ENCODE assay signal across 7 cellular contexts in the genomic region with DNA sequence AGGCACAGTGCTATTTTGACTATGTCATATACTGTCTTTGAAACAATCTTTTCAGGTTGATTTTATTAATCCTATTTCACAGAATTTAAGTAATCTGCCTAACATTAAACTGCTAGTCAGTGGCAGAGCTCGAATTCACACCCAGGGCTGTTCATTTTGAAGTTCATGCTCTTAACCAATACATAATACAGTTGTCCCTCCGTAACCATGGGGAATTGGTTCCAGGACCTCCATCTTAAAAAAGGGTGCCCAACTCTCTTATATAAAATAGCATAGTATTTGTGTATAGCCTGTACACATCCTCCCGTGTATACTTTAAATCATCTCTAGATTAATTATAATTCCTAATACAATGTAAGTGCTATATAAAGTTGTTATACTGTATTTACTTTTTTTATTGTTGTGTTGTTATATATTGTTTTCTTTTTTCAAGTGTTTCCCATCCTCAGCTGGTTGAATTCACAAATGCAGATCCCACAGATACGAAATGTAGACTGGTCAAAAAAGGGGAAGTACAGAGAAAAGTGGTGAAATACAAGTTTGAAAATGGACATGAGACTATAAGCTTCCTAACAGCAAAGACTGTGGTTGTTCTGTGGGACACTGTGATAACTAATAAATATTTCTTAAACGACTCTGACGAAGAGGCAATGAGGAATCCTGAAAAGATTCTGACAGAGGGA. TPM values are rescaled to one million over a fixed set of nuclear protein-coding genes. Genes with fewer than 3 reads are reported as not detected.
A peak's percentile ranks its signal among the peaks of the same experiment; 100 is the strongest.
DNase-seq lines count a peak whose midpoint lies in the region; ATAC-seq and TF ChIP-seq lines count a peak whose summit lies in the region.

No MANE protein-coding gene starts in this region.

- no peak overlapping the region for H2BK12ac ChIP-seq in mesenchymal stem cell (ENCODE audit: low read length in 2 of 2)

- ATAC-seq in GM18907 (IDR thresholded peaks at IDR 0.05; ENCODE audit: unreplicated experiment) (peak; percentile 59), HG02623 (IDR thresholded peaks at IDR 0.05; ENCODE audit: unreplicated experiment) (peak; percentile 52)
- ATAC-seq in natural killer cell treated with Interleukin-12 subunit alpha and Interleukin-12 subunit beta and Interleukin-15 and Interleukin-18, amount 100 ng/mL, for 72 hours = no peak

- no peak for DNase-seq in natural killer cell treated with Interleukin-12 subunit alpha and Interleukin-12 subunit beta and Interleukin-15 and Interleukin-18, amount 100 ng/mL, for 72 hours (ENCODE audit: low spot score)
- DNase-seq in T1000 (lab: John Stamatoyannopoulos, UW) (no peak), germinal center (ENCODE audit: low spot score) (no peak), mesenchymal stem cell (no peak)

- H3K36me3 ChIP-seq in OCI-LY1 (ENCODE audit: insufficient read depth, low read length) = peaks cover 9% of the 10 kb centered on the region; the same call in 1 of the 2 replicates
- no peaks in the 10 kb centered on the region for H3K36me3 ChIP-seq in mesenchymal stem cell (ENCODE audit: control insufficient read depth in 1 of 2, insufficient read depth in 2 of 2, low read depth in 1 of 2, low read length in 2 of 2)

- no peak overlapping the region for H4K8ac ChIP-seq in mesenchymal stem cell (ENCODE audit: low read length)

- H3K79me2 ChIP-seq in OCI-LY1 (ENCODE audit: insufficient read depth, low read length) = peaks cover 37% of the 10 kb centered on the region

- WGBS in mesenchymal stem cell = 96% methylated on average over 2 of the region's 6 CpGs

- no peaks in the 10 kb centered on the region for H3K9me3 Mint-ChIP-seq in natural killer cell treated with Interleukin-12 subunit alpha and Interleukin-12 subunit beta and Interleukin-15 and Interleukin-18, amount 100 ng/mL, for 72 hours

- peak overlapping the region; percentile 77 for H3K4me3 Mint-ChIP-seq in natural killer cell treated with Interleukin-12 subunit alpha and Interleukin-12 subunit beta and Interleukin-15 and Interleukin-18, amount 100 ng/mL, for 72 hours

- H3K9me3 ChIP-seq in OCI-LY1 (ENCODE audit: low read length) (no peaks in the 10 kb centered on the region), mesenchymal stem cell (ENCODE audit: control insufficient read depth, low read length) (no peaks in the 10 kb centered on the region)

- H2AK5ac ChIP-seq in mesenchymal stem cell (ENCODE audit: low read length, severe bottlenecking) = no peak overlapping the region

- H3K18ac ChIP-seq in mesenchymal stem cell (ENCODE audit: low read depth in 1 of 2, low read length in 2 of 2) = no peak overlapping the region

- peak overlapping the region; percentile 50 for H3K4me3 ChIP-seq in OCI-LY1 (ENCODE audit: low read depth, low read length, poor library complexity, severe bottlenecking)
- H3K4me3 ChIP-seq in mesenchymal stem cell (ENCODE audit: insufficient read depth in 1 of 2, low read depth in 1 of 2, low read length in 2 of 2) = no peak overlapping the region

- no peak overlapping the region for H2BK5ac ChIP-seq in mesenchymal stem cell (ENCODE audit: low read depth, low read length, poor library complexity, severe bottlenecking)

- H3K9ac ChIP-seq in OCI-LY1 (ENCODE audit: low read length) (peak overlapping the region; percentile 65), mesenchymal stem cell (ENCODE audit: low read length) (no peak overlapping the region)

- H3K4me1 ChIP-seq in OCI-LY1 (ENCODE audit: insufficient read depth, low read length, severe bottlenecking) (peaks cover 54% of the 10 kb centered on the region), mesenchymal stem cell (ENCODE audit: control insufficient read depth, insufficient read depth, low read depth, low read length) (no peaks in the 10 kb centered on the region)

- no peaks in the 10 kb centered on the region for H3K36me3 Mint-ChIP-seq in natural killer cell treated with Interleukin-12 subunit alpha and Interleukin-12 subunit beta and Interleukin-15 and Interleukin-18, amount 100 ng/mL, for 72 hours

- peak overlapping the region; percentile 80 for H3K27ac ChIP-seq in OCI-LY1 (ENCODE audit: low read depth, low read length, poor library complexity, severe bottlenecking)
- H3K27ac ChIP-seq in mesenchymal stem cell (ENCODE audit: low read length, poor library complexity, severe bottlenecking) = no peak overlapping the region

- H2BK15ac ChIP-seq in mesenchymal stem cell (ENCODE audit: low read depth, poor library complexity, severe bottlenecking) = no peak overlapping the region

- H3K27ac Mint-ChIP-seq in natural killer cell treated with Interleukin-12 subunit alpha and Interleukin-12 subunit beta and Interleukin-15 and Interleukin-18, amount 100 ng/mL, for 72 hours = peak overlapping the region; percentile 51 to 85

- H3F3A ChIP-seq in OCI-LY1 (ENCODE audit: insufficient read depth, low read length) = peaks cover 5% of the 10 kb centered on the region; the same call in 1 of the 2 replicates

- no peaks in the 10 kb centered on the region for H4K20me1 ChIP-seq in OCI-LY1 (ENCODE audit: insufficient read depth, low read length)

- no peaks in the 10 kb centered on the region for H3K9me2 ChIP-seq in OCI-LY1 (ENCODE audit: low read depth, low read length)

- no peak for TF ChIP-seq CTCF in OCI-LY1 (IDR thresholded peaks at IDR 0.05; ENCODE audit: low read length)

- peaks cover 20 to 24% of the 10 kb centered on the region in 2 donors for H3K4me1 Mint-ChIP-seq in natural killer cell treated with Interleukin-12 subunit alpha and Interleukin-12 subunit beta and Interleukin-15 and Interleukin-18, amount 100 ng/mL, for 72 hours (ENCODE audit: low read depth in 2 of 2)

- no peak overlapping the region for H4K91ac ChIP-seq in mesenchymal stem cell (ENCODE audit: low read length)

- no peaks in the 10 kb centered on the region for H3K27me3 Mint-ChIP-seq in natural killer cell treated with Interleukin-12 subunit alpha and Interleukin-12 subunit beta and Interleukin-15 and Interleukin-18, amount 100 ng/mL, for 72 hours

- H2BK120ac ChIP-seq in mesenchymal stem cell (ENCODE audit: low read depth, low read length) = no peak overlapping the region

- no peak overlapping the region for H3K4ac ChIP-seq in mesenchymal stem cell (ENCODE audit: low read depth in 1 of 2, low read length in 2 of 2)

- no peaks in the 10 kb centered on the region for H3K27me3 ChIP-seq in OCI-LY1 (ENCODE audit: insufficient read depth, low read length)
- no peaks in the 10 kb centered on the region for H3K27me3 ChIP-seq in mesenchymal stem cell (ENCODE audit: control insufficient read depth in 1 of 2, insufficient read depth in 1 of 2, low read length in 2 of 2)

- H3K4me2 ChIP-seq in OCI-LY1 (ENCODE audit: low read length) (peak overlapping the region; percentile 77), mesenchymal stem cell (ENCODE audit: low read length, poor library complexity, severe bottlenecking) (no peak overlapping the region)

- no peak overlapping the region for H3K14ac ChIP-seq in mesenchymal stem cell (ENCODE audit: low read length in 2 of 2)

- H3K79me1 ChIP-seq in mesenchymal stem cell (replicated peaks; ENCODE audit: low read length, poor library complexity, severe bottlenecking) = peaks cover 4% of the 10 kb centered on the region

- H2AFZ ChIP-seq in OCI-LY1 (ENCODE audit: low read length) (no peak overlapping the region), mesenchymal stem cell (ENCODE audit: low read depth, low read length) (no peak overlapping the region)

- no peak overlapping the region for H3K23ac ChIP-seq in mesenchymal stem cell (ENCODE audit: low read length in 2 of 2)

RNA-seq across cellular contexts. Expression of a gene that starts 18.3 kb away (rescaled TPM):
- total RNA-seq in natural killer cell treated with Interleukin-12 subunit alpha and Interleukin-12 subunit beta and Interleukin-15 and Interleukin-18, amount 100 ng/mL, for 72 hours = 10 to 100 TPM; 17.2 to 22.5 TPM
- polyA plus RNA-seq in mesenchymal stem cell (2013, experiment 1 of 2) = 1.7 TPM
- 1.2 TPM for polyA plus RNA-seq in mesenchymal stem cell (2013, experiment 2 of 2)

Comparison
In these comparisons a context has a peak if more than half of its experiments do, and no peak if none do; other contexts are left out.
1. ATAC-seq: peak in GM18907 (single experiment) and HG02623 (single experiment); none in natural killer cell treated with Interleukin-12 subunit alpha and Interleukin-12 subunit beta and Interleukin-15 and Interleukin-18, amount 100 ng/mL, for 72 hours (0 of 2).